18 cellular contexts compared by ENCODE assay signal in genomic region chr4:20320232-20320631, GRCh38.
A peak's percentile ranks its signal among the peaks of the same experiment; 100 is the strongest.
DNase-seq lines count a peak whose midpoint lies in the region; ATAC-seq and TF ChIP-seq lines count a peak whose summit lies in the region.
"Had no signal": no experiment of that assay in that cellular context is flagged by ENCODE, and none has a peak within 500 bp of the region (broad histone marks: within the 10 kb centered on the region; RNA-seq: fewer than 3 reads in every experiment).

No MANE protein-coding gene starts in this region.

- peak; percentile 36 for ATAC-seq in GM18868 (IDR thresholded peaks at IDR 0.05; ENCODE audit: unreplicated experiment)
- ATAC-seq in GM19035 (IDR thresholded peaks at IDR 0.05; ENCODE audit: unreplicated experiment): no peak
- ATAC-seq in left colon: no peak
- ATAC-seq: GM12878 had no signal

- intact Hi-C loops in ascending aorta (cut with DNase I) (no loop called here), left colon (cut with DNase I, micrococcal nuclease) (no loop called here)

- peaks cover 61% of the 10 kb centered on the region for H3K4me1 Mint-ChIP-seq in nephron progenitor cell

- no peak overlapping the region for H3K4me3 ChIP-seq in ascending aorta
- H3K4me3 ChIP-seq: GM12878, PC-9 had no signal

- H3K36me3 Mint-ChIP-seq in nephron progenitor cell (ENCODE audit: low read depth): peaks cover 15% of the 10 kb centered on the region

- no peaks in the 10 kb centered on the region for H3K9me3 Mint-ChIP-seq in nephron progenitor cell

- TF ChIP-seq CTCF in nephron progenitor cell (IDR thresholded peaks at IDR 0.05) (no peak), ascending aorta (IDR thresholded peaks at IDR 0.05) (no peak)

- no peak overlapping the region for H3K27ac ChIP-seq in ascending aorta
- H3K27ac ChIP-seq: HL-60, PC-9 had no signal

- H3K4me1 ChIP-seq in ascending aorta: no peaks in the 10 kb centered on the region

- DNase-seq in amniotic epithelial cell (ENCODE audit: low read depth) (peak; percentile 16), globus pallidus (ENCODE audit: low spot score) (peak; percentile 45), nephron progenitor cell (no peak), ascending aorta (ENCODE audit: low spot score in 2 of 2) (no peak), left colon (no peak), NOMO-1 (lab: John Stamatoyannopoulos, UW; ENCODE audit: unreplicated experiment in 2 of 2) (no peak)
- DNase-seq: AML-193; Calu3; CD4-positive, alpha-beta T cell; GOT3; NCI-H146; NCI-H2081 treated with DMSO at 0.1 percent for 48 hours; NK-92 treated with Interleukin-12 subunit alpha and Interleukin-12 subunit beta, amount 100 ng/mL, for 24 hours; PC-9 had no signal

- H3K27me3 Mint-ChIP-seq in nephron progenitor cell (ENCODE audit: low read depth, poor library complexity): no peaks in the 10 kb centered on the region
- H3K27me3 Mint-ChIP-seq: CD4-positive, alpha-beta T cell had no signal

- peak overlapping the region; percentile 78 for H3K27ac Mint-ChIP-seq in nephron progenitor cell
- H3K27ac Mint-ChIP-seq: CD4-positive, alpha-beta T cell had no signal

- no peaks in the 10 kb centered on the region for H3K9me3 ChIP-seq in ascending aorta

- no peaks in the 10 kb centered on the region for H3K36me3 ChIP-seq in ascending aorta

- H3K27me3 ChIP-seq in ascending aorta: no peaks in the 10 kb centered on the region

- H3K4me3 Mint-ChIP-seq in nephron progenitor cell: no peak overlapping the region
- H3K4me3 Mint-ChIP-seq: CD4-positive, alpha-beta T cell had no signal

Comparison
In these comparisons a context has a peak if more than half of its experiments do, and no peak if none do; other contexts are left out.
1. DNase-seq: peak in amniotic epithelial cell (single experiment) and globus pallidus (single experiment); none in nephron progenitor cell (single experiment), ascending aorta (0 of 2), left colon (0 of 2) and NOMO-1 (0 of 2).